ENCODE assay signal across 2 cellular contexts in genomic region chr14:104141621-104142091, GRCh38.
TF ChIP-seq lines count a peak whose summit lies in the region.

No MANE protein-coding gene starts in this region.

TF ChIP-seq in SK-N-SH, 30 proteins besides CTCF, POLR2A, EP300 and RAD21 (continued from another document):
- TF ChIP-seq EZH2phosphoT487 (IDR thresholded peaks at IDR 0.05; ENCODE audit: borderline replicate concordance, low read depth) = no peak
- no peak for TF ChIP-seq FOSL2 (IDR thresholded peaks at IDR 0.05; ENCODE audit: borderline replicate concordance, low read depth)
- no peak for TF ChIP-seq MXI1 (IDR thresholded peaks at IDR 0.05; ENCODE audit: low read depth, low read length)
- TF ChIP-seq MAX (IDR thresholded peaks at IDR 0.05; ENCODE audit: low read depth) = no peak
- no peak for TF ChIP-seq CHD2 (IDR thresholded peaks at IDR 0.05; ENCODE audit: low read length, partially characterized antibody)
- no peak for TF ChIP-seq RFX5 (IDR thresholded peaks at IDR 0.05; ENCODE audit: low read length)
- no peak for TF ChIP-seq USF1 (IDR thresholded peaks at IDR 0.05; ENCODE audit: borderline replicate concordance, low read depth)
- no peak for TF ChIP-seq TCF12 (IDR thresholded peaks at IDR 0.05)
TF ChIP-seq in SK-N-SH: peak in this region for 0.

TF ChIP-seq in SK-N-SH treated with all-trans-retinoic acid at 6 μM for 48 hours, 23 proteins besides CTCF, POLR2A, EP300 and RAD21 (continued from another document):
- TF ChIP-seq ZNF70 (CRISPR knock-in tag; IDR thresholded peaks at IDR 0.05) (no peak), ZNF565 (CRISPR knock-in tag; conservative IDR thresholded peaks at IDR 0.05; ENCODE audit: low read depth) (no peak), BACH2 (CRISPR knock-in tag; IDR thresholded peaks at IDR 0.05; ENCODE audit: borderline replicate concordance) (no peak)
